1 cellular context compared by ENCODE assay signal in genomic region chr19:47752440-47753211, GRCh38.
TF ChIP-seq lines count a peak whose summit lies in the region.

No MANE protein-coding gene starts in this region.

TF ChIP-seq in GM23338, 12 proteins besides CTCF, POLR2A, EP300 and RAD21:
- TF ChIP-seq ZNF331 (CRISPR knock-in tag; IDR thresholded peaks at IDR 0.05; ENCODE audit: low read depth) = no peak
- TF ChIP-seq POLR2AphosphoS5 (IDR thresholded peaks at IDR 0.05; ENCODE audit: low read depth) = 0 out of 2 replicates have a peak, but pooled peaks have one; percentile 26
